Comparison of ENCODE assay signal across 16 cellular contexts in the genomic region with DNA sequence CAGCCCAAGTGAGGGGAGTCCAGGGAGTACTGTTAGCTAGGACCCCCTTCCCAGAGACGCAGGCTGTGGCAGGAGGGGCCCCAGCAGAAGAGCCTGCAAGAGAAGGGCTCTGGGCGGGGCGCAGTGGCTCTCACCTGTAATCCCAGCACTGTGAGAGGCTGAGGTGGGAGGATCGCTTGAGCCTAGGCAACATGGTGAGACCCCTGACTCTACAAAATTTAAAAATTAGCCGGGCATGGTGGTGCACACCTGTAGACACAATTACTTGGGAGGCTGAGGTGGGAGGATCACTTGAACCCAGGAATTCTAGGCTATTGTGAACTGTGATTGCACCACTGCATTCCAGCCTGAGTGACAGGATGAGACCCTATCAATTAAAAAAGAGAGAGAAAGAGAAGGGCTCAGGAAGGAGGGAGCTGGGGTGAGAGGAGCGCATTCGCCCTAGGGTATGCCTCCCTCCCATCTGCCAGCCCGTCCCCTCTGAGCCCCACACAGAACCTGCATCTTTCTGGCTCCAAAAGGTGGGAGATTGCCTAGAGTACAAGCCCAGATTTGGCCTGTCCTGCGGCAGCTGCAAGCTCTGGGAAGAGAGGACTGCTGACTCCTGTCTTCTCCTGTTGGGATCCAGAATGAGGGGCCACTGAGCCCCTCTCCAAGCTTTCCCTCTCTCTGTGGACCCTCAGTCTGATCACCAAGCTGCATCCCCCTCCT. TPM values are rescaled to one million over a fixed set of nuclear protein-coding genes. Genes with fewer than 3 reads are reported as not detected.
"Had no signal": no experiment of that assay in that cellular context is flagged by ENCODE, and none has a peak within 500 bp of the region (broad histone marks: within the 10 kb centered on the region; RNA-seq: fewer than 3 reads in every experiment).

No MANE protein-coding gene starts in this region.

- H3K4me1 ChIP-seq: foreskin keratinocyte had no signal

- H3K4me3 ChIP-seq: body of pancreas, coronary artery, skin epidermis had no signal

- ATAC-seq: activated T-cell treated with anti-CD3 and anti-CD28 coated beads, Interleukin-2, amount 50 U/mL, for 4 hours; body of pancreas; foreskin keratinocyte; left colon had no signal

- H3K9me3 ChIP-seq: body of pancreas had no signal

- DNase-seq: activated CD4-positive, alpha-beta memory T cell treated with anti-CD3 and anti-CD28 coated beads, Interleukin-2, amount 10 ng/mL, durations not matched to agents 7 days and 5 days; activated effector memory CD4-positive, alpha-beta T cell treated with anti-CD3 and anti-CD28 coated beads, Interleukin-2, amount 50 U/mL, for 16 hours; activated T-cell treated with anti-CD3 and anti-CD28 coated beads, Interleukin-2, amount 50 U/mL, for 4 hours; amniotic stem cell; body of pancreas; foreskin keratinocyte; head of caudate nucleus; left colon; naive B cell; stimulated activated CD4-positive, alpha-beta T cell treated with anti-CD3 and anti-CD28 coated beads, Interleukin-15, amount 100 ng/mL, for 24 hours; stimulated activated CD4-positive, alpha-beta T cell treated with anti-CD3 and anti-CD28 coated beads, Interleukin-4, amount 100 ng/mL, for 1 hour; stimulated activated naive CD4-positive, alpha-beta T cell had no signal

- H3K27me3 ChIP-seq: body of pancreas had no signal

- H3K27ac ChIP-seq: body of pancreas, foreskin keratinocyte, VCaP had no signal

RNA-seq across cellular contexts. Expression of a gene that starts 3.6 kb away (rescaled TPM):
- total RNA-seq: foreskin keratinocyte, lung microvascular endothelial cell had no signal
